16 cellular contexts compared by ENCODE assay signal in the genomic region with DNA sequence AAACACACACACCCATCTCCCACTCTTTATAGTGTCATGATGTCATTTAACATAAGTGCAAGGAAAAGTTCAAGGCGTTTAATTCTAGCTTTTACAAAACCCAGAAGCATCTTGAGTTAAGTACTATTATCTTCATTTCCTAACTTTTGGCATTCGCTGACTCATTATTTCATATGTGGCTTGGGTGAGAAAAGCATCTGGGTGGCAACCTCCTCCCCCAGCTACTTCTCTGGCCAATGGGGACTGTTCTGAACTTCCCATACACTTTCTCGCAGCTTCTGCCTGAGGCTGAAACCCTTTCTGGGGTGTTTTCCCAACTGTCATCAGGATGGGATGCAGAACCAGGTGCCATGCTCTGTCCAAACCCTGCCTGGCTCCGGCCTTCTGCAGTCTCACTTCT. TPM values are rescaled to one million over a fixed set of nuclear protein-coding genes. Genes with fewer than 3 reads are reported as not detected.
DNase-seq lines count a peak whose midpoint lies in the region; ATAC-seq, FAIRE-seq and TF ChIP-seq lines count a peak whose summit lies in the region.
"Had no signal": no experiment of that assay in that cellular context is flagged by ENCODE, and none has a peak within 500 bp of the region (broad histone marks: within the 10 kb centered on the region; RNA-seq: fewer than 3 reads in every experiment).

No MANE protein-coding gene starts in this region.

- H3K27ac ChIP-seq in prostate gland = no peak overlapping the region
- H3K27ac ChIP-seq: cardiac muscle cell, left ventricle myocardium inferior, ovary had no signal

- TF ChIP-seq CTCF in bronchial epithelial cell (IDR thresholded peaks at IDR 0.05; ENCODE audit: insufficient read depth, low read length, severe bottlenecking) (no peak), prostate gland (IDR thresholded peaks at IDR 0.05) (no peak)

- WGBS in prostate gland = 76% methylated on average over 4 of the region's 4 CpGs

- intact Hi-C loops in prostate gland (cut with DNase I) = no loop called here

- no peak for ATAC-seq in HG03460 (IDR thresholded peaks at IDR 0.05; ENCODE audit: unreplicated experiment)

- DNase-seq in ELF-1 (ENCODE audit: low read depth, low spot score) (peak; percentile 40), NCI-H226 (peak; percentile 89), bronchial epithelial cell (ENCODE audit: low read depth) (peak; percentile 82), myocyte (ENCODE audit: low read depth) (peak; percentile 29), prostate gland (ENCODE audit: low spot score) (no peak), NCI-H2196 (lab: John Stamatoyannopoulos, UW; ENCODE audit: unreplicated experiment) (no peak), NCI-H1105 (lab: John Stamatoyannopoulos, UW) (no peak)
- DNase-seq: activated T-cell treated with anti-CD3 and anti-CD28 coated beads, Interleukin-2, amount 50 U/mL, for 48 hours; DMS 273 treated with DMSO at 0.1 percent for 48 hours; foreskin melanocyte; left ventricle myocardium inferior; NCI-H1436 treated with DMSO at 0.1 percent for 48 hours; ovary; stimulated activated naive CD4-positive, alpha-beta T cell had no signal

- peaks cover under 1% of the 10 kb centered on the region for H3K4me1 ChIP-seq in prostate gland (replicated peaks)

- no peak overlapping the region for H3K4me3 ChIP-seq in bronchial epithelial cell (ENCODE audit: low read depth, low read length)
- no peak overlapping the region for H3K4me3 ChIP-seq in prostate gland
- H3K4me3 ChIP-seq: cardiac muscle cell, left ventricle myocardium inferior, ovary had no signal

- no peak for FAIRE-seq in bronchial epithelial cell (lab: Jason Lieb, UNC)

- H3K27me3 ChIP-seq in bronchial epithelial cell (ENCODE audit: control insufficient read depth, insufficient read depth, low read length) = no peaks in the 10 kb centered on the region
- no peaks in the 10 kb centered on the region for H3K27me3 ChIP-seq in prostate gland (replicated peaks; ENCODE audit: insufficient read depth)
- H3K27me3 ChIP-seq: cardiac muscle cell, ovary had no signal

- H3K36me3 ChIP-seq in bronchial epithelial cell (ENCODE audit: control insufficient read depth, insufficient read depth, low read length) = no peaks in the 10 kb centered on the region
- no peaks in the 10 kb centered on the region for H3K36me3 ChIP-seq in prostate gland
- H3K36me3 ChIP-seq: cardiac muscle cell, left ventricle myocardium inferior, ovary had no signal

- no peaks in the 10 kb centered on the region for H3K9me3 ChIP-seq in prostate gland
- H3K9me3 ChIP-seq: left ventricle myocardium inferior, ovary had no signal

- TF ChIP-seq POLR2A in prostate gland (IDR thresholded peaks at IDR 0.05) = no peak

RNA-seq across cellular contexts. Expression of gene MARK3, which starts 2.8 kb away (rescaled TPM):
- total RNA-seq in bronchial epithelial cell (77.9 and 98.7 TPM in 2 replicates), myocyte (82.0 and 87.4 TPM in 2 replicates), prostate gland (100 to 1,000 TPM in 1 of 2 donors, 10 to 100 TPM in 1; 51.5 to 115 TPM)
- 55.8 TPM for polyA plus RNA-seq in myocyte (2012)

RNA-seq across cellular contexts. Expression of gene EIF5, which starts 48.3 kb away (rescaled TPM):
- total RNA-seq in bronchial epithelial cell = 133 and 180 TPM in 2 replicates
- 149 and 176 TPM in 2 replicates for total RNA-seq in myocyte
- 247 TPM for polyA plus RNA-seq in myocyte (2012)
- 100 to 1,000 TPM; 205 to 268 TPM for total RNA-seq in prostate gland

Comparison
In these comparisons a context has a peak if more than half of its experiments do, and no peak if none do; other contexts are left out.
1. DNase-seq: peak in ELF-1 (single experiment), NCI-H226 (single experiment), bronchial epithelial cell (single experiment) and myocyte (single experiment); none in prostate gland (single experiment), NCI-H2196 (single experiment) and NCI-H1105 (single experiment).